In the genomic region with DNA sequence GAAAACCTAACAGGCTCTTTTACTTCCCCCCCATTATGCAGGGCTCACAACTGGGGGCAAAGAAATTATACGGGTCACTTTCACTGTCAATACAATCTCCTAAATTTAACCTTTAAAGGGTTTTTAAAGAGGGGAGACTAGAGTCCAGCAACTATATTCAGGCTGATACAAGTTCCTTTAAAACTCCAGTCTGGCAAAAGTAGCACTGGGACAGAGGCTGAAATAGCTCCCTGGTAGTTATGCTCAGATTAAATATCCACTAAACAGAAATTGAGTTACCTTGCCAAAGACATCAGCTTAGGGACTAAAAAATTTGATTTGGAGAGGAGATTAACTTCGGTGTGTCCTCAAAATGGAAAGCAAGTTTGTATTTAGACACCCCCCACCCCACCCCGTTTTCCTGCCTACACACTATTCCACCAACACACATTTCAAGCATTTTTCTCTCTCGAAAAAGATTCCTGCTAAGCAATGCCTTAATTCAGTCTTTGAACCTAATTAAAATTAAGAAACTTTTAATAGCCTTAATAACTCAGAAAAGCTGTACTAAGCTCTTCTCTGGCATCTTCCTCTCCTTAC, we compare ENCODE assay signal across 10 cellular contexts.
DNase-seq lines count a peak whose midpoint lies in the region; ATAC-seq, FAIRE-seq and TF ChIP-seq lines count a peak whose summit lies in the region.
"Had no signal": no experiment of that assay in that cellular context is flagged by ENCODE, and none has a peak within 500 bp of the region (broad histone marks: within the 10 kb centered on the region; RNA-seq: fewer than 3 reads in every experiment).

No MANE protein-coding gene starts in this region.

- ATAC-seq in gastroesophageal sphincter = no peak
- no peak for ATAC-seq in pancreas
- no peak for ATAC-seq in HG02588 (IDR thresholded peaks at IDR 0.05; ENCODE audit: unreplicated experiment)
- ATAC-seq in HG02798 (IDR thresholded peaks at IDR 0.05; ENCODE audit: poor library complexity, unreplicated experiment) = no peak

- whole genome bisulfite sequencing in gastroesophageal sphincter (ENCODE audit: low coverage in 1 of 2), 2 donors = 3 to 21% methylated on average over 4 of the region's 4 CpGs
- 19% methylated on average over 4 of the region's 4 CpGs for WGBS in pancreas, 2 donors

- intact Hi-C loops in pancreas (cut with DNase I) = no loop called here

- TF ChIP-seq CTCF in BE2C (IDR thresholded peaks at IDR 0.05; ENCODE audit: low read depth, low read length) = no peak
- TF ChIP-seq CTCF in WI38 (IDR thresholded peaks at IDR 0.05; ENCODE audit: low read depth, low read length) = no peak
- TF ChIP-seq CTCF in gastroesophageal sphincter (IDR thresholded peaks at IDR 0.05) = no peak
- TF ChIP-seq CTCF in pancreas (IDR thresholded peaks at IDR 0.05) = no peak

- no peak for TF ChIP-seq POLR2A in gastroesophageal sphincter (IDR thresholded peaks at IDR 0.05)

- H3K9me3 ChIP-seq in BE2C = no peaks in the 10 kb centered on the region
- no peaks in the 10 kb centered on the region for H3K9me3 ChIP-seq in gastroesophageal sphincter
- H3K9me3 ChIP-seq in pancreas = no peaks in the 10 kb centered on the region

- H3K27me3 ChIP-seq in BE2C (no peaks in the 10 kb centered on the region), gastroesophageal sphincter (no peaks in the 10 kb centered on the region), pancreas (no peaks in the 10 kb centered on the region)

- H3K4me3 ChIP-seq in BE2C (ENCODE audit: low read depth, low read length) (peak overlapping the region; percentile 64), WI38 (ENCODE audit: low read depth, low read length) (peak overlapping the region; percentile 86), gastroesophageal sphincter (peak overlapping the region; percentile 68 to 78), pancreas (peak overlapping the region; percentile 72 to 81 (median 72))

- H3K36me3 ChIP-seq in BE2C = no peaks in the 10 kb centered on the region
- H3K36me3 ChIP-seq in gastroesophageal sphincter = no peaks in the 10 kb centered on the region
- H3K36me3 ChIP-seq in pancreas = no peaks in the 10 kb centered on the region

- peak overlapping the region; percentile 51 to 94 (median 92) for H3K27ac ChIP-seq in gastroesophageal sphincter
- H3K27ac ChIP-seq in pancreas = peak overlapping the region; percentile 61 to 94 (median 84)

- no peaks in the 10 kb centered on the region; the same call in 1 of the 2 replicates for H3K4me1 ChIP-seq in BE2C
- H3K4me1 ChIP-seq in gastroesophageal sphincter = peaks cover 4 to 54% (median 9%) of the 10 kb centered on the region in 3 donors
- peaks cover 0 to 11% (median 3%) of the 10 kb centered on the region in 3 donors for H3K4me1 ChIP-seq in pancreas

- TF ChIP-seq EP300 in gastroesophageal sphincter (IDR thresholded peaks at IDR 0.05) = no peak

- no peak for DNase-seq in BE2C
- no peak for DNase-seq in pancreas
- no peak for DNase-seq in MV-4-11 (lab: John Stamatoyannopoulos, UW)
- no peak for DNase-seq in amniotic stem cell (lab: John Stamatoyannopoulos, UW)
- DNase-seq: activated T-cell treated with anti-CD3 and anti-CD28 coated beads, Interleukin-2, amount 50 U/mL, for 1 hour; DND-41 had no signal

- FAIRE-seq in pancreas (lab: Jason Lieb, UNC) = no peak
